ENCODE assay signal across 31 cellular contexts in the genomic region with DNA sequence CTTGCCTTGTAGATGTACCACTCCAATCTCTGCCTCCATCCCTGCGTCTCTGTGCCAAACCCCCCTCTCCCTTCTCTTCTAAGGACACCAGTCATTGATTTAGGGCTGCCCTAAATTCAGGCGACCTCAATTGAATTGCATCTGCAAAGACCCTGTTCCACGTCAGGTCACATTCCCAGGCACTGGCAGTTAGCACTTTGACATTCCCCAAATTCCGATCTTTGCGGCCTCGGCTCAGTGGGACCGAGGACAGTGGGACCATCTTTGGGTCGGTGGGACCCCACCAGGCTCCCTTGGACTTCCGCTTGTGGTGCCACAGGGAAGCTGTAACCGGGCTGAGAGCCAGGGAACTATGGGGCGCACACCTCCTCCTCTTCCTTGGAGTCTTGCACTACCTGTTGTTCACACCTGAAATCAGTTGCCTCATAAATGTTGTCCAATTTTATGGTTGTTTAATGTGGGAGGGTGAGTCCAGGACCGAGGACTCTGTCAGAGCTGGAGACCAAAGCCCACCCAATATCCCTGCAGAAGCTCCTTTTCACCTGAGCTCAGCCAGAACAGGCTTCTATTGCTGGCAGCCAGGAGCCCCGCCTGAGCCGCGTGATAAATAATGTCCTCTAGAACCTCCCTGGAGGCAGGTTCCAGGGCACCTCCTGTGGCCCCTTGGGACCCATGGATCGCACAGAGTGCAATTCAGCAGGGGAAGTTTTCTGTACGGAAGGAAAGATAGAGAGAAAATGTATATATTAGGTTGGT.
A peak's percentile ranks its signal among the peaks of the same experiment; 100 is the strongest.
DNase-seq lines count a peak whose midpoint lies in the region; ATAC-seq and TF ChIP-seq lines count a peak whose summit lies in the region.
"Had no signal": no experiment of that assay in that cellular context is flagged by ENCODE, and none has a peak within 500 bp of the region (broad histone marks: within the 10 kb centered on the region; RNA-seq: fewer than 3 reads in every experiment).

No MANE protein-coding gene starts in this region.

- BruUV-seq in Caco-2 (replicated peaks; lab: Mats Ljungman, UMichigan) = no TSS peak

- no peaks in the 10 kb centered on the region for H3K27me3 ChIP-seq in right atrium auricular region
- H3K27me3 ChIP-seq in right cardiac atrium (ENCODE audit: control insufficient read depth, insufficient read depth) = no peaks in the 10 kb centered on the region
- no peaks in the 10 kb centered on the region for H3K27me3 ChIP-seq in CD8-positive, alpha-beta T cell (ENCODE audit: insufficient read depth, low read length)
- H3K27me3 ChIP-seq in Caco-2 (replicated peaks; ENCODE audit: control insufficient read depth, insufficient read depth, low read length) = no peaks in the 10 kb centered on the region
- H3K27me3 ChIP-seq: Peyer's patch, upper lobe of left lung had no signal

- H3K36me3 ChIP-seq in right atrium auricular region = no peaks in the 10 kb centered on the region
- H3K36me3 ChIP-seq in CD8-positive, alpha-beta T cell (ENCODE audit: insufficient read depth, low read length) = no peaks in the 10 kb centered on the region
- H3K36me3 ChIP-seq in Caco-2 (ENCODE audit: control insufficient read depth, insufficient read depth, low read length) = no peaks in the 10 kb centered on the region
- H3K36me3 ChIP-seq: Peyer's patch, upper lobe of left lung had no signal

- H3K27me3 Mint-ChIP-seq in neural crest cell (ENCODE audit: low read depth) = no peaks in the 10 kb centered on the region
- H3K27me3 Mint-ChIP-seq in CD8-positive, alpha-beta T cell (ENCODE audit: low read depth) = peaks cover 11% of the 10 kb centered on the region
- peaks cover 16% of the 10 kb centered on the region for H3K27me3 Mint-ChIP-seq in Caco-2 (ENCODE audit: insufficient read depth, unreplicated experiment)
- H3K27me3 Mint-ChIP-seq: CD4-positive, alpha-beta T cell had no signal

- peak overlapping the region; percentile 2 for H3K27ac Mint-ChIP-seq in neural crest cell (ENCODE audit: unreplicated experiment)
- no peak overlapping the region for H3K27ac Mint-ChIP-seq in CD8-positive, alpha-beta T cell
- no peak overlapping the region for H3K27ac Mint-ChIP-seq in Caco-2 (ENCODE audit: unreplicated experiment)
- H3K27ac Mint-ChIP-seq: activated B cell treated with CpG ODN at 0.5 μM for 24 hours; activated naive CD8-positive, alpha-beta T cell treated with anti-CD3 and anti-CD28 coated beads, Interleukin-2, amount 10 ng/mL, durations not matched to agents 7 days and 5 days; CD4-positive, alpha-beta T cell had no signal

- CTCF ChIA-PET in CD8-positive, alpha-beta T cell (lab: Charles Lee) = interaction anchor here (0.9 kb wide), 1 partner anchor 9 kb away, joined by 3 read pairs; no protein-coding TSS in a partner anchor
- CTCF ChIA-PET in Caco-2 (lab: Charles Lee) = no interaction called here

- H3K9me3 ChIP-seq in right atrium auricular region (no peaks in the 10 kb centered on the region), right cardiac atrium (ENCODE audit: control insufficient read depth, low read length) (no peaks in the 10 kb centered on the region), Caco-2 (no peaks in the 10 kb centered on the region)
- H3K9me3 ChIP-seq in CD8-positive, alpha-beta T cell (ENCODE audit: low read length) = no peaks in the 10 kb centered on the region
- H3K9me3 ChIP-seq: upper lobe of left lung had no signal

- H3K4me3 ChIP-seq in right atrium auricular region (no peak overlapping the region), right cardiac atrium (ENCODE audit: low read length) (no peak overlapping the region), Caco-2 (ENCODE audit: low read depth, low read length) (no peak overlapping the region), lower leg skin (ENCODE audit: low read depth, poor library complexity, severe bottlenecking) (no peak overlapping the region)
- no peak overlapping the region for H3K4me3 ChIP-seq in CD8-positive, alpha-beta T cell (ENCODE audit: low read depth, low read length)
- H3K4me3 ChIP-seq: Peyer's patch, upper lobe of left lung had no signal

- 82% methylated on average over 17 of the region's 17 CpGs for WGBS in right cardiac atrium
- 52 to 62% methylated on average over 17 of the region's 17 CpGs for WGBS in lower leg skin, 2 donors

- H3K9me3 Mint-ChIP-seq in neural crest cell (peaks cover 8% of the 10 kb centered on the region), Caco-2 (ENCODE audit: unreplicated experiment) (no peaks in the 10 kb centered on the region)
- no peaks in the 10 kb centered on the region for H3K9me3 Mint-ChIP-seq in CD8-positive, alpha-beta T cell
- H3K9me3 Mint-ChIP-seq: activated B cell treated with CpG ODN at 0.5 μM for 24 hours; CD4-positive, alpha-beta T cell had no signal

- H3K36me3 Mint-ChIP-seq in neural crest cell (ENCODE audit: low read depth) = no peaks in the 10 kb centered on the region
- no peaks in the 10 kb centered on the region for H3K36me3 Mint-ChIP-seq in CD8-positive, alpha-beta T cell
- H3K36me3 Mint-ChIP-seq in Caco-2 (ENCODE audit: insufficient read depth, unreplicated experiment) = no peaks in the 10 kb centered on the region
- H3K36me3 Mint-ChIP-seq: activated naive CD8-positive, alpha-beta T cell treated with anti-CD3 and anti-CD28 coated beads, Interleukin-2, amount 10 ng/mL, durations not matched to agents 7 days and 5 days; naive thymus-derived CD4-positive, alpha-beta T cell had no signal

- POLR2A ChIA-PET in CD8-positive, alpha-beta T cell (lab: Charles Lee) = no interaction called here
- POLR2A ChIA-PET in Caco-2 (lab: Charles Lee) = no interaction called here

- H3K4me3 Mint-ChIP-seq in neural crest cell (no peak overlapping the region), Caco-2 (ENCODE audit: unreplicated experiment) (no peak overlapping the region)
- H3K4me3 Mint-ChIP-seq in CD8-positive, alpha-beta T cell = no peak overlapping the region
- H3K4me3 Mint-ChIP-seq: activated B cell treated with CpG ODN at 0.5 μM for 24 hours; activated naive CD8-positive, alpha-beta T cell treated with anti-CD3 and anti-CD28 coated beads, Interleukin-2, amount 10 ng/mL, durations not matched to agents 7 days and 5 days; CD4-positive, alpha-beta T cell; naive thymus-derived CD4-positive, alpha-beta T cell had no signal

- TF ChIP-seq POLR2A in lower leg skin (IDR thresholded peaks at IDR 0.05) = no peak

- intact Hi-C loops in right cardiac atrium (cut with DNase I) = no loop called here
- intact Hi-C loops in CD8-positive, alpha-beta T cell (cut with DNase I, micrococcal nuclease) = no loop called here
- intact Hi-C loops in Caco-2 (cut with micrococcal nuclease; ENCODE audit: unreplicated experiment) = no loop called here
- intact Hi-C loops in lower leg skin (cut with DNase I; ENCODE audit: low total_unique reads) = no loop called here

- no peak for ATAC-seq in right cardiac atrium
- ATAC-seq in CD8-positive, alpha-beta T cell = no peak
- ATAC-seq: left ventricle myocardium superior; naive thymus-derived CD4-positive, alpha-beta T cell had no signal

- H3K4me1 Mint-ChIP-seq in neural crest cell (peaks cover 8% of the 10 kb centered on the region), Caco-2 (ENCODE audit: low read depth, unreplicated experiment) (peaks cover 7% of the 10 kb centered on the region)
- H3K4me1 Mint-ChIP-seq in CD8-positive, alpha-beta T cell (ENCODE audit: low read depth) = no peaks in the 10 kb centered on the region
- H3K4me1 Mint-ChIP-seq: activated naive CD8-positive, alpha-beta T cell treated with anti-CD3 and anti-CD28 coated beads, Interleukin-2, amount 10 ng/mL, durations not matched to agents 7 days and 5 days; naive thymus-derived CD4-positive, alpha-beta T cell had no signal

- DNase-seq in right atrium auricular region (ENCODE audit: low spot score) = peak; percentile 32
- no peak for DNase-seq in right cardiac atrium
- DNase-seq in iPS DF 19.7 (ENCODE audit: low read depth, low spot score) = peak; percentile 17
- no peak for DNase-seq in neural crest cell (ENCODE audit: low read depth, low spot score)
- no peak for DNase-seq in CD8-positive, alpha-beta T cell
- DNase-seq in Caco-2 = no peak
- DNase-seq in lower leg skin (ENCODE audit: low spot score in 2 of 2) = no peak
- DNase-seq in NCI-H510A (lab: John Stamatoyannopoulos, UW) = no peak
- DNase-seq: activated B cell treated with CpG ODN at 0.5 μM for 24 hours; activated gamma-delta T cell treated with Interleukin-2 at 50 U/mL for 16 hours; activated naive CD8-positive, alpha-beta T cell treated with anti-CD3 and anti-CD28 coated beads, Interleukin-2, amount 10 ng/mL, durations not matched to agents 7 days and 5 days; activated T-cell treated with anti-CD3 and anti-CD28 coated beads, Interleukin-2, amount 50 U/mL, for 48 hours; AML-193; aorta; CD4-positive, alpha-beta T cell; effector CD4-positive, alpha-beta T cell; H7; hippocampal formation; left ventricle myocardium superior; MM.1S; naive thymus-derived CD4-positive, alpha-beta T cell; NCI-H1436; NCI-H2081; NCI-H2227 treated with DMSO at 0.1 percent for 48 hours; NCI-H69; Peyer's patch; SIG-M5; small intestine; stimulated activated naive CD4-positive, alpha-beta T cell; T-helper 9 cell; upper lobe of left lung had no signal

- H3K4me1 ChIP-seq in right atrium auricular region (no peaks in the 10 kb centered on the region), right cardiac atrium (ENCODE audit: control insufficient read depth, insufficient read depth, low read length) (no peaks in the 10 kb centered on the region), Caco-2 (0 out of 2 replicates have a peak, but pooled peaks cover 5% of the 10 kb centered on the region)
- no peaks in the 10 kb centered on the region for H3K4me1 ChIP-seq in CD8-positive, alpha-beta T cell (ENCODE audit: insufficient read depth, low read length)
- H3K4me1 ChIP-seq: Peyer's patch, upper lobe of left lung had no signal

- H3K27ac ChIP-seq in right atrium auricular region (no peak overlapping the region), right cardiac atrium (ENCODE audit: low read length) (no peak overlapping the region)
- no peak overlapping the region for H3K27ac ChIP-seq in CD8-positive, alpha-beta T cell (ENCODE audit: low read depth, low read length)
- H3K27ac ChIP-seq: Peyer's patch, upper lobe of left lung had no signal

- TF ChIP-seq CTCF in right atrium auricular region (IDR thresholded peaks at IDR 0.05) (no peak), neural crest cell (conservative IDR thresholded peaks at IDR 0.05) (no peak), Caco-2 (IDR thresholded peaks at IDR 0.05; ENCODE audit: insufficient read depth in 1 of 2, low read depth in 1 of 2, low read length in 1 of 2, severe bottlenecking in 1 of 2, unreplicated experiment in 1 of 2) (no peak), lower leg skin (IDR thresholded peaks at IDR 0.05) (no peak)
- TF ChIP-seq CTCF in CD8-positive, alpha-beta T cell (IDR thresholded peaks at IDR 0.05) = no peak

Comparison
In these comparisons a context has a peak if more than half of its experiments do, and no peak if none do; other contexts are left out.
1. DNase-seq: peak in right atrium auricular region (single experiment) and iPS DF 19.7 (single experiment); none in right cardiac atrium (0 of 3), neural crest cell (single experiment), CD8-positive, alpha-beta T cell (0 of 7), Caco-2 (0 of 2), lower leg skin (0 of 2) and NCI-H510A (single experiment).